In the genomic region with DNA sequence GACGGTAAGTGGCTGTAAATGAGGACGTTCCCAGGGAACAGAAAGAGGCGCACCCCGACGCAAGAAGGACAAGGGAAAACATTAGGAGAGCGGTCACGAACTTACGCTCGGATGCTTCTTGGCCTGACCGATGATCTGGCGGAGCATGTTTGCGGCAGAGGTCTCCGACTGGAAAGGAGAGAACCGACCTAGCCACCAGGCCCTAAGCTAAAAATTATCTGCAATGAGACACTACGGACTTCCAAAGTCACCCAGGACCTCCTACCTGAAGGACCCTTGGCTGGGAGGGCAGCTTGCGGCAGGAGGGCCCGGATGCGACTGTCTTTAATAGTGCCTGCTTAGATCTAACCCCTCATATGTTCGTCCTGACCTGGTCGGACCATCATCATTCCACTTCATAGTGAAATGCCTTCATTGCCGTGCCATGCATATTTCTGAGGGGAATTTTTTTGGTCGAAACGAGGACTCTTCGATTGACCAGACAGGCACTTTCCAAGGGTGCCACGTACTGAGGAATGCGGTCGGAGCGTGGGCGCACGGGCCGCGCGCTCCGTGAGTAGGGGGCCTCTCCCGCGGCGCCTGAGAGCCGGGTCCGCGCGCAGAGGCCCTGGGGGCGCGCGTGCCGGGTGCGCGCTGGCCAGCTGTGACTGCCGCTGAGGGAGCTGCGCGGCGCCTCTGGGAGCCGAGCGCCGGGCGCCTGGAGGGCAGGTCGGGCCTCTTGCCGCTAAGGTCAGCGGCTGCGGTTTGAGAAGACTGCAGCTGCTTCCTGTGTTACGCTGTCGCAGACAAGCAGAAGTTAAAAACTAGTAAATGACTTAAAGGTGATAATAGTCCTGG, we compare ENCODE assay signal across 1 cellular context.
A peak's percentile ranks its signal among the peaks of the same experiment; 100 is the strongest.
TF ChIP-seq lines count a peak whose summit lies in the region.

No MANE protein-coding gene starts in this region.

TF ChIP-seq in HepG2, 621 proteins besides CTCF, POLR2A, EP300 and RAD21 (continued from another document and continues in another):
- TF ChIP-seq, protein P1, sequence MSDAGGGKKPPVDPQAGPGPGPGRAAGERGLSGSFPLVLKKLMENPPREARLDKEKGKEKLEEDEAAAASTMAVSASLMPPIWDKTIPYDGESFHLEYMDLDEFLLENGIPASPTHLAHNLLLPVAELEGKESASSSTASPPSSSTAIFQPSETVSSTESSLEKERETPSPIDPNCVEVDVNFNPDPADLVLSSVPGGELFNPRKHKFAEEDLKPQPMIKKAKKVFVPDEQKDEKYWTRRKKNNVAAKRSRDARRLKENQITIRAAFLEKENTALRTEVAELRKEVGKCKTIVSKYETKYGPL (CRISPR knock-in tag; IDR thresholded peaks at IDR 0.05), result 0 out of 2 replicates have a peak, but pooled peaks have one; percentile 52
- TF ChIP-seq ZKSCAN5 (CRISPR knock-in tag; IDR thresholded peaks at IDR 0.05), result no peak; the same call in 1 of the 2 replicates
- TF ChIP-seq, protein P2, sequence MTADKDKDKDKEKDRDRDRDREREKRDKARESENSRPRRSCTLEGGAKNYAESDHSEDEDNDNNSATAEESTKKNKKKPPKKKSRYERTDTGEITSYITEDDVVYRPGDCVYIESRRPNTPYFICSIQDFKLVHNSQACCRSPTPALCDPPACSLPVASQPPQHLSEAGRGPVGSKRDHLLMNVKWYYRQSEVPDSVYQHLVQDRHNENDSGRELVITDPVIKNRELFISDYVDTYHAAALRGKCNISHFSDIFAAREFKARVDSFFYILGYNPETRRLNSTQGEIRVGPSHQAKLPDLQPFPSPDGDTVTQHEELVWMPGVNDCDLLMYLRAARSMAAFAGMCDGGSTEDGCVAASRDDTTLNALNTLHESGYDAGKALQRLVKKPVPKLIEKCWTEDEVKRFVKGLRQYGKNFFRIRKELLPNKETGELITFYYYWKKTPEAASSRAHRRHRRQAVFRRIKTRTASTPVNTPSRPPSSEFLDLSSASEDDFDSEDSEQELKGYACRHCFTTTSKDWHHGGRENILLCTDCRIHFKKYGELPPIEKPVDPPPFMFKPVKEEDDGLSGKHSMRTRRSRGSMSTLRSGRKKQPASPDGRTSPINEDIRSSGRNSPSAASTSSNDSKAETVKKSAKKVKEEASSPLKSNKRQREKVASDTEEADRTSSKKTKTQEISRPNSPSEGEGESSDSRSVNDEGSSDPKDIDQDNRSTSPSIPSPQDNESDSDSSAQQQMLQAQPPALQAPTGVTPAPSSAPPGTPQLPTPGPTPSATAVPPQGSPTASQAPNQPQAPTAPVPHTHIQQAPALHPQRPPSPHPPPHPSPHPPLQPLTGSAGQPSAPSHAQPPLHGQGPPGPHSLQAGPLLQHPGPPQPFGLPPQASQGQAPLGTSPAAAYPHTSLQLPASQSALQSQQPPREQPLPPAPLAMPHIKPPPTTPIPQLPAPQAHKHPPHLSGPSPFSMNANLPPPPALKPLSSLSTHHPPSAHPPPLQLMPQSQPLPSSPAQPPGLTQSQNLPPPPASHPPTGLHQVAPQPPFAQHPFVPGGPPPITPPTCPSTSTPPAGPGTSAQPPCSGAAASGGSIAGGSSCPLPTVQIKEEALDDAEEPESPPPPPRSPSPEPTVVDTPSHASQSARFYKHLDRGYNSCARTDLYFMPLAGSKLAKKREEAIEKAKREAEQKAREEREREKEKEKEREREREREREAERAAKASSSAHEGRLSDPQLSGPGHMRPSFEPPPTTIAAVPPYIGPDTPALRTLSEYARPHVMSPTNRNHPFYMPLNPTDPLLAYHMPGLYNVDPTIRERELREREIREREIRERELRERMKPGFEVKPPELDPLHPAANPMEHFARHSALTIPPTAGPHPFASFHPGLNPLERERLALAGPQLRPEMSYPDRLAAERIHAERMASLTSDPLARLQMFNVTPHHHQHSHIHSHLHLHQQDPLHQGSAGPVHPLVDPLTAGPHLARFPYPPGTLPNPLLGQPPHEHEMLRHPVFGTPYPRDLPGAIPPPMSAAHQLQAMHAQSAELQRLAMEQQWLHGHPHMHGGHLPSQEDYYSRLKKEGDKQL (CRISPR knock-in tag; IDR thresholded peaks at IDR 0.05; ENCODE audit: low read depth), result no peak
- TF ChIP-seq ZNF777 (CRISPR knock-in tag; IDR thresholded peaks at IDR 0.05), result peak; percentile 48
- TF ChIP-seq, protein P3, sequence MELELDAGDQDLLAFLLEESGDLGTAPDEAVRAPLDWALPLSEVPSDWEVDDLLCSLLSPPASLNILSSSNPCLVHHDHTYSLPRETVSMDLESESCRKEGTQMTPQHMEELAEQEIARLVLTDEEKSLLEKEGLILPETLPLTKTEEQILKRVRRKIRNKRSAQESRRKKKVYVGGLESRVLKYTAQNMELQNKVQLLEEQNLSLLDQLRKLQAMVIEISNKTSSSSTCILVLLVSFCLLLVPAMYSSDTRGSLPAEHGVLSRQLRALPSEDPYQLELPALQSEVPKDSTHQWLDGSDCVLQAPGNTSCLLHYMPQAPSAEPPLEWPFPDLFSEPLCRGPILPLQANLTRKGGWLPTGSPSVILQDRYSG (CRISPR knock-in tag; IDR thresholded peaks at IDR 0.05), result peak; percentile 88
- TF ChIP-seq, protein P4, sequence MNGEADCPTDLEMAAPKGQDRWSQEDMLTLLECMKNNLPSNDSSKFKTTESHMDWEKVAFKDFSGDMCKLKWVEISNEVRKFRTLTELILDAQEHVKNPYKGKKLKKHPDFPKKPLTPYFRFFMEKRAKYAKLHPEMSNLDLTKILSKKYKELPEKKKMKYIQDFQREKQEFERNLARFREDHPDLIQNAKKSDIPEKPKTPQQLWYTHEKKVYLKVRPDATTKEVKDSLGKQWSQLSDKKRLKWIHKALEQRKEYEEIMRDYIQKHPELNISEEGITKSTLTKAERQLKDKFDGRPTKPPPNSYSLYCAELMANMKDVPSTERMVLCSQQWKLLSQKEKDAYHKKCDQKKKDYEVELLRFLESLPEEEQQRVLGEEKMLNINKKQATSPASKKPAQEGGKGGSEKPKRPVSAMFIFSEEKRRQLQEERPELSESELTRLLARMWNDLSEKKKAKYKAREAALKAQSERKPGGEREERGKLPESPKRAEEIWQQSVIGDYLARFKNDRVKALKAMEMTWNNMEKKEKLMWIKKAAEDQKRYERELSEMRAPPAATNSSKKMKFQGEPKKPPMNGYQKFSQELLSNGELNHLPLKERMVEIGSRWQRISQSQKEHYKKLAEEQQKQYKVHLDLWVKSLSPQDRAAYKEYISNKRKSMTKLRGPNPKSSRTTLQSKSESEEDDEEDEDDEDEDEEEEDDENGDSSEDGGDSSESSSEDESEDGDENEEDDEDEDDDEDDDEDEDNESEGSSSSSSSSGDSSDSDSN (CRISPR knock-in tag; IDR thresholded peaks at IDR 0.05), result peak; percentile 36; the same call in 1 of the 2 replicates
- no peak for TF ChIP-seq ZSCAN12 (CRISPR knock-in tag; IDR thresholded peaks at IDR 0.05)
- TF ChIP-seq ZNF891 (CRISPR knock-in tag; IDR thresholded peaks at IDR 0.05), result peak; percentile 82
- TF ChIP-seq ZNF343 (CRISPR knock-in tag; IDR thresholded peaks at IDR 0.05), result no peak
- no peak for TF ChIP-seq XRCC5 (optimal IDR thresholded peaks at IDR 0.05; ENCODE audit: low read length)
- no peak for TF ChIP-seq IRX3 (CRISPR knock-in tag; IDR thresholded peaks at IDR 0.05; ENCODE audit: borderline replicate concordance, low read depth)
- no peak for TF ChIP-seq ZSCAN22 (CRISPR knock-in tag; IDR thresholded peaks at IDR 0.05)
- TF ChIP-seq ZNF205 (CRISPR knock-in tag; IDR thresholded peaks at IDR 0.05), result no peak
- no peak for TF ChIP-seq ELF4 (CRISPR knock-in tag; IDR thresholded peaks at IDR 0.05; ENCODE audit: borderline replicate concordance)
- TF ChIP-seq CEBPG (CRISPR knock-in tag; IDR thresholded peaks at IDR 0.05), result no peak
- TF ChIP-seq SP1 (IDR thresholded peaks at IDR 0.05), result no peak
- TF ChIP-seq SP1 (CRISPR knock-in tag; IDR thresholded peaks at IDR 0.05), result peak; percentile 25; the same call in 1 of the 2 replicates
- 0 out of 2 replicates have a peak, but pooled peaks have one; percentile 42 for TF ChIP-seq ZNF879 (CRISPR knock-in tag; IDR thresholded peaks at IDR 0.05)
- TF ChIP-seq, protein P5, sequence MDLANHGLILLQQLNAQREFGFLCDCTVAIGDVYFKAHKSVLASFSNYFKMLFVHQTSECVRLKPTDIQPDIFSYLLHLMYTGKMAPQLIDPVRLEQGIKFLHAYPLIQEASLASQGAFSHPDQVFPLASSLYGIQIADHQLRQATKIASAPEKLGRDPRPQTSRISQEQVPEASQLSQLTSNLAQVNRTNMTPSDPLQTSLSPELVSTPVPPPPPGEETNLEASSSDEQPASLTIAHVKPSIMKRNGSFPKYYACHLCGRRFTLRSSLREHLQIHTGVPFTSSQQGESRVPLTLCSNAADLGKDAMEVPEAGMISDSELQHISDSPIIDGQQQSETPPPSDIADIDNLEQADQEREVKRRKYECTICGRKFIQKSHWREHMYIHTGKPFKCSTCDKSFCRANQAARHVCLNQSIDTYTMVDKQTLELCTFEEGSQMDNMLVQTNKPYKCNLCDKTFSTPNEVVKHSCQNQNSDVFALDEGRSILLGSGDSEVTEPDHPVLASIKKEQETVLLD (CRISPR knock-in tag; IDR thresholded peaks at IDR 0.05; ENCODE audit: low read depth), result no peak
- TF ChIP-seq, protein P6, sequence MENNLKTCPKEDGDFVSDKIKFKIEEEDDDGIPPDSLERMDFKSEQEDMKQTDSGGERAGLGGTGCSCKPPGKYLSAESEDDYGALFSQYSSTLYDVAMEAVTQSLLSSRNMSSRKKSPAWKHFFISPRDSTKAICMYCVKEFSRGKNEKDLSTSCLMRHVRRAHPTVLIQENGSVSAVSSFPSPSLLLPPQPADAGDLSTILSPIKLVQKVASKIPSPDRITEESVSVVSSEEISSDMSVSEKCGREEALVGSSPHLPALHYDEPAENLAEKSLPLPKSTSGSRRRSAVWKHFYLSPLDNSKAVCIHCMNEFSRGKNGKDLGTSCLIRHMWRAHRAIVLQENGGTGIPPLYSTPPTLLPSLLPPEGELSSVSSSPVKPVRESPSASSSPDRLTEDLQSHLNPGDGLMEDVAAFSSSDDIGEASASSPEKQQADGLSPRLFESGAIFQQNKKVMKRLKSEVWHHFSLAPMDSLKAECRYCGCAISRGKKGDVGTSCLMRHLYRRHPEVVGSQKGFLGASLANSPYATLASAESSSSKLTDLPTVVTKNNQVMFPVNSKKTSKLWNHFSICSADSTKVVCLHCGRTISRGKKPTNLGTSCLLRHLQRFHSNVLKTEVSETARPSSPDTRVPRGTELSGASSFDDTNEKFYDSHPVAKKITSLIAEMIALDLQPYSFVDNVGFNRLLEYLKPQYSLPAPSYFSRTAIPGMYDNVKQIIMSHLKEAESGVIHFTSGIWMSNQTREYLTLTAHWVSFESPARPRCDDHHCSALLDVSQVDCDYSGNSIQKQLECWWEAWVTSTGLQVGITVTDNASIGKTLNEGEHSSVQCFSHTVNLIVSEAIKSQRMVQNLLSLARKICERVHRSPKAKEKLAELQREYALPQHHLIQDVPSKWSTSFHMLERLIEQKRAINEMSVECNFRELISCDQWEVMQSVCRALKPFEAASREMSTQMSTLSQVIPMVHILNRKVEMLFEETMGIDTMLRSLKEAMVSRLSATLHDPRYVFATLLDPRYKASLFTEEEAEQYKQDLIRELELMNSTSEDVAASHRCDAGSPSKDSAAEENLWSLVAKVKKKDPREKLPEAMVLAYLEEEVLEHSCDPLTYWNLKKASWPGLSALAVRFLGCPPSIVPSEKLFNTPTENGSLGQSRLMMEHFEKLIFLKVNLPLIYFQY (CRISPR knock-in tag; IDR thresholded peaks at IDR 0.05; ENCODE audit: borderline replicate concordance), result 0 out of 2 replicates have a peak, but pooled peaks have one; percentile 32
- no peak for TF ChIP-seq NR3C1 (CRISPR knock-in tag; IDR thresholded peaks at IDR 0.05)
- TF ChIP-seq NR2F1 (CRISPR knock-in tag; IDR thresholded peaks at IDR 0.05), result no peak
- peak; percentile 89; the same call in 1 of the 2 replicates for TF ChIP-seq BORCS8-MEF2B (CRISPR knock-in tag; IDR thresholded peaks at IDR 0.05)
- no peak for TF ChIP-seq ZNF251 (CRISPR knock-in tag; IDR thresholded peaks at IDR 0.05)
- TF ChIP-seq, protein P7, sequence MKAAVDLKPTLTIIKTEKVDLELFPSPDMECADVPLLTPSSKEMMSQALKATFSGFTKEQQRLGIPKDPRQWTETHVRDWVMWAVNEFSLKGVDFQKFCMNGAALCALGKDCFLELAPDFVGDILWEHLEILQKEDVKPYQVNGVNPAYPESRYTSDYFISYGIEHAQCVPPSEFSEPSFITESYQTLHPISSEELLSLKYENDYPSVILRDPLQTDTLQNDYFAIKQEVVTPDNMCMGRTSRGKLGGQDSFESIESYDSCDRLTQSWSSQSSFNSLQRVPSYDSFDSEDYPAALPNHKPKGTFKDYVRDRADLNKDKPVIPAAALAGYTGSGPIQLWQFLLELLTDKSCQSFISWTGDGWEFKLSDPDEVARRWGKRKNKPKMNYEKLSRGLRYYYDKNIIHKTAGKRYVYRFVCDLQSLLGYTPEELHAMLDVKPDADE (CRISPR knock-in tag; IDR thresholded peaks at IDR 0.05), result 0 out of 2 replicates have a peak, but pooled peaks have one; percentile 36
- no peak for TF ChIP-seq ZNF207 (IDR thresholded peaks at IDR 0.05; ENCODE audit: borderline replicate concordance)
- peak; percentile 75; the same call in 1 of the 2 replicates for TF ChIP-seq ZNF160 (CRISPR knock-in tag; IDR thresholded peaks at IDR 0.05)
- TF ChIP-seq, protein P8, sequence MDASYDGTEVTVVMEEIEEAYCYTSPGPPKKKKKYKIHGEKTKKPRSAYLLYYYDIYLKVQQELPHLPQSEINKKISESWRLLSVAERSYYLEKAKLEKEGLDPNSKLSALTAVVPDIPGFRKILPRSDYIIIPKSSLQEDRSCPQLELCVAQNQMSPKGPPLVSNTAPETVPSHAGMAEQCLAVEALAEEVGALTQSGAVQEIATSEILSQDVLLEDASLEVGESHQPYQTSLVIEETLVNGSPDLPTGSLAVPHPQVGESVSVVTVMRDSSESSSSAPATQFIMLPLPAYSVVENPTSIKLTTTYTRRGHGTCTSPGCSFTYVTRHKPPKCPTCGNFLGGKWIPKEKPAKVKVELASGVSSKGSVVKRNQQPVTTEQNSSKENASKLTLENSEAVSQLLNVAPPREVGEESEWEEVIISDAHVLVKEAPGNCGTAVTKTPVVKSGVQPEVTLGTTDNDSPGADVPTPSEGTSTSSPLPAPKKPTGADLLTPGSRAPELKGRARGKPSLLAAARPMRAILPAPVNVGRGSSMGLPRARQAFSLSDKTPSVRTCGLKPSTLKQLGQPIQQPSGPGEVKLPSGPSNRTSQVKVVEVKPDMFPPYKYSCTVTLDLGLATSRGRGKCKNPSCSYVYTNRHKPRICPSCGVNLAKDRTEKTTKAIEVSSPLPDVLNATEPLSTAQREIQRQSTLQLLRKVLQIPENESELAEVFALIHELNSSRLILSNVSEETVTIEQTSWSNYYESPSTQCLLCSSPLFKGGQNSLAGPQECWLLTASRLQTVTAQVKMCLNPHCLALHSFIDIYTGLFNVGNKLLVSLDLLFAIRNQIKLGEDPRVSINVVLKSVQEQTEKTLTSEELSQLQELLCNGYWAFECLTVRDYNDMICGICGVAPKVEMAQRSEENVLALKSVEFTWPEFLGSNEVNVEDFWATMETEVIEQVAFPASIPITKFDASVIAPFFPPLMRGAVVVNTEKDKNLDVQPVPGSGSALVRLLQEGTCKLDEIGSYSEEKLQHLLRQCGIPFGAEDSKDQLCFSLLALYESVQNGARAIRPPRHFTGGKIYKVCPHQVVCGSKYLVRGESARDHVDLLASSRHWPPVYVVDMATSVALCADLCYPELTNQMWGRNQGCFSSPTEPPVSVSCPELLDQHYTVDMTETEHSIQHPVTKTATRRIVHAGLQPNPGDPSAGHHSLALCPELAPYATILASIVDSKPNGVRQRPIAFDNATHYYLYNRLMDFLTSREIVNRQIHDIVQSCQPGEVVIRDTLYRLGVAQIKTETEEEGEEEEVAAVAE (CRISPR knock-in tag; IDR thresholded peaks at IDR 0.05; ENCODE audit: borderline replicate concordance), result peak; percentile 24; the same call in 1 of the 2 replicates
- TF ChIP-seq, protein P9, sequence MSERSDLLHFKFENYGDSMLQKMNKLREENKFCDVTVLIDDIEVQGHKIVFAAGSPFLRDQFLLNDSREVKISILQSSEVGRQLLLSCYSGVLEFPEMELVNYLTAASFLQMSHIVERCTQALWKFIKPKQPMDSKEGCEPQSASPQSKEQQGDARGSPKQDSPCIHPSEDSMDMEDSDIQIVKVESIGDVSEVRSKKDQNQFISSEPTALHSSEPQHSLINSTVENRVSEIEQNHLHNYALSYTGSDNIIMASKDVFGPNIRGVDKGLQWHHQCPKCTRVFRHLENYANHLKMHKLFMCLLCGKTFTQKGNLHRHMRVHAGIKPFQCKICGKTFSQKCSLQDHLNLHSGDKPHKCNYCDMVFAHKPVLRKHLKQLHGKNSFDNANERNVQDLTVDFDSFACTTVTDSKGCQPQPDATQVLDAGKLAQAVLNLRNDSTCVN (CRISPR knock-in tag; IDR thresholded peaks at IDR 0.05; ENCODE audit: borderline replicate concordance), result peak; percentile 37; the same call in 1 of the 2 replicates
